Comparison of ENCODE assay signal across 30 cellular contexts in genomic region chr3:157931517-157931916, GRCh38.
"Had no signal": no experiment of that assay in that cellular context is flagged by ENCODE, and none has a peak within 500 bp of the region (broad histone marks: within the 10 kb centered on the region; RNA-seq: fewer than 3 reads in every experiment).

No MANE protein-coding gene starts in this region.

- H3K4me3 ChIP-seq: cardiac muscle cell, K562, SJSA1 had no signal

- H3K36me3 ChIP-seq: brain microvascular endothelial cell, cardiac muscle cell, SJSA1 had no signal

- H3K4me1 ChIP-seq: SJSA1 had no signal

- ATAC-seq: activated CD8-positive, alpha-beta memory T cell treated with anti-CD3 and anti-CD28 coated beads, Interleukin-2, amount 10 ng/mL, durations not matched to agents 7 days and 5 days; activated T-helper 17 cell treated with anti-CD3 and anti-CD28 coated beads, Interleukin-2, amount 50 U/mL, for 72 hours; K562; Panc1; Right ventricle myocardium inferior; SK-N-SH treated with all-trans-retinoic acid at 6 μM for 48 hours; WTC11 had no signal

- H3K9me3 ChIP-seq: SJSA1 had no signal

- H3K27ac ChIP-seq: brain microvascular endothelial cell, cardiac muscle cell, SJSA1 had no signal

- FAIRE-seq: K562 had no signal

- H3K27me3 ChIP-seq: brain microvascular endothelial cell, cardiac muscle cell, SJSA1 had no signal

- DNase-seq: activated CD4-positive, alpha-beta T cell treated with anti-CD3 and anti-CD28 coated beads for 1 hour; activated CD4-positive, alpha-beta T cell treated with anti-CD3 and anti-CD28 coated beads, Interleukin-2, amount 10 ng/mL, durations not matched to agents 24 days and 14 days; activated CD4-positive, alpha-beta T cell treated with anti-CD3 and anti-CD28 coated beads, Interleukin-2, amount 50 U/mL, for 48 hours; activated CD8-positive, alpha-beta memory T cell treated with anti-CD3 and anti-CD28 coated beads, Interleukin-2, amount 10 ng/mL, durations not matched to agents 7 days and 5 days; activated gamma-delta T cell treated with Interleukin-2 at 50 U/mL for 16 hours; activated naive CD4-positive, alpha-beta T cell treated with anti-CD3 and anti-CD28 coated beads, Interleukin-2, amount 10 ng/mL, durations not matched to agents 7 days and 5 days; activated naive CD8-positive, alpha-beta T cell treated with anti-CD3 and anti-CD28 coated beads for 36 hours; activated T-cell treated with anti-CD3 and anti-CD28 coated beads, Interleukin-2, amount 50 U/mL, for 48 hours; brain microvascular endothelial cell; Karpas-422; MM.1S; NCI-H1092; NCI-H1417; NCI-H2029; NCI-H2107; NCI-H2171 treated with DMSO at 0.1 percent for 48 hours; NCI-H226; NCI-H526 treated with DMSO at 0.1 percent for 48 hours; NCI-H82; NK-92 treated with Interleukin-12 subunit alpha and Interleukin-12 subunit beta, amount 100 ng/mL, for 24 hours; OCI-M1; RPMI8226 had no signal
